16 cellular contexts compared by ENCODE assay signal in the genomic region with DNA sequence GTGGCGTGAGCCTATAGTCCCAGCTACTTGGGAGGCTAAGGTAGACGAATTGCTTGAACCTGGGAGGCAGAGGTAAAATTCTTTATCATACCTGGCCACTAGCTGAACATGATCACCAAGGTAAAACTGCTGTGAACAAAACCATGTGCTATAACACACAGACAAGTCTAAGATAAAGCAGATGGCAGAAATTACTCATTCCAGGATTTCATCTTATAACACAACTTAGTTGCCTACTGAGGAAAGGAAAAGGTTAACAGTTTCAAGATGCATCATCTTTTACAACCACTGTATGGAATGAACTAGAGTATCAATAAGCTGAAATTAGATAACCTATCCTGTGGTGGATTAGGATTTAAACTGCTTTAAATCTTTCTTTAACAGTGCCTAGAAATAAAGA. TPM values are rescaled to one million over a fixed set of nuclear protein-coding genes. Genes with fewer than 3 reads are reported as not detected.
DNase-seq lines count a peak whose midpoint lies in the region; ATAC-seq lines count a peak whose summit lies in the region.
"Had no signal": no experiment of that assay in that cellular context is flagged by ENCODE, and none has a peak within 500 bp of the region (broad histone marks: within the 10 kb centered on the region; RNA-seq: fewer than 3 reads in every experiment).

No MANE protein-coding gene starts in this region.

- no peak overlapping the region for H3K27ac ChIP-seq in caudate nucleus (ENCODE audit: low read depth, low read length)
- H3K27ac ChIP-seq: colonic mucosa, Peyer's patch, thyroid gland had no signal

- H3K36me3 Mint-ChIP-seq in activated T-helper 2 cell treated with anti-CD3 and anti-CD28 coated beads, Interferon-gamma antibody, Interleukin-2, Interleukin-4, amounts not matched to agents 10 μg/mL and 5 μg/mL and 100 μg/mL, durations not matched to agents 14 hours and 24 hours and 36 hours (ENCODE audit: low read depth) = peaks cover 41% of the 10 kb centered on the region

- intact Hi-C loops in activated T-helper 2 cell treated with anti-CD3 and anti-CD28 coated beads, Interferon-gamma antibody, Interleukin-2, Interleukin-4, amounts not matched to agents 10 μg/mL and 5 μg/mL and 100 μg/mL, durations not matched to agents 14 hours and 24 hours and 36 hours (cut with micrococcal nuclease) = loop anchor here (1.0 to 10.0 kb wide), 5 partner anchors 8 to 205 kb away; partner anchors contain the start of gene ARL5A

- no peaks in the 10 kb centered on the region for H3K27me3 Mint-ChIP-seq in activated T-helper 2 cell treated with anti-CD3 and anti-CD28 coated beads, Interferon-gamma antibody, Interleukin-2, Interleukin-4, amounts not matched to agents 10 μg/mL and 5 μg/mL and 100 μg/mL, durations not matched to agents 14 hours and 24 hours and 36 hours (ENCODE audit: low read depth)
- H3K27me3 Mint-ChIP-seq: CD4-positive, alpha-beta T cell; naive thymus-derived CD8-positive, alpha-beta T cell had no signal

- peak overlapping the region; percentile 33 for H3K27ac Mint-ChIP-seq in activated T-helper 2 cell treated with anti-CD3 and anti-CD28 coated beads, Interferon-gamma antibody, Interleukin-2, Interleukin-4, amounts not matched to agents 10 μg/mL and 5 μg/mL and 100 μg/mL, durations not matched to agents 14 hours and 24 hours and 36 hours
- H3K27ac Mint-ChIP-seq: CD4-positive, alpha-beta T cell; naive thymus-derived CD8-positive, alpha-beta T cell had no signal

- peaks cover 38% of the 10 kb centered on the region for H3K4me1 Mint-ChIP-seq in activated T-helper 2 cell treated with anti-CD3 and anti-CD28 coated beads, Interferon-gamma antibody, Interleukin-2, Interleukin-4, amounts not matched to agents 10 μg/mL and 5 μg/mL and 100 μg/mL, durations not matched to agents 14 hours and 24 hours and 36 hours (ENCODE audit: low read depth)

- no peak for DNase-seq in activated T-helper 2 cell treated with anti-CD3 and anti-CD28 coated beads, Interferon-gamma antibody, Interleukin-2, Interleukin-4, amounts not matched to agents 10 μg/mL and 5 μg/mL and 100 μg/mL, durations not matched to agents 14 hours and 24 hours and 36 hours (ENCODE audit: low spot score)
- DNase-seq in effector CD4-positive, alpha-beta T cell = no peak
- DNase-seq in DMS53 treated with DMSO at 0.1 percent for 48 hours (lab: John Stamatoyannopoulos, UW; ENCODE audit: unreplicated experiment) = no peak
- DNase-seq in caudate nucleus (lab: John Stamatoyannopoulos, UW) = no peak
- DNase-seq: activated CD4-positive, alpha-beta T cell treated with anti-CD3 and anti-CD28 coated beads, Interleukin-2, amount 50 U/mL, for 4 hours; CD4-positive, alpha-beta T cell; colonic mucosa; hypothalamus; naive thymus-derived CD8-positive, alpha-beta T cell; NCI-H1105; NCI-H510A treated with DMSO at 0.1 percent for 48 hours; Peyer's patch; thyroid gland had no signal

- ATAC-seq in GM18861 (IDR thresholded peaks at IDR 0.05; ENCODE audit: unreplicated experiment) (peak; percentile 78), GM21447 (IDR thresholded peaks at IDR 0.05; ENCODE audit: unreplicated experiment) (peak; percentile 62), HG03139 (IDR thresholded peaks at IDR 0.05; ENCODE audit: unreplicated experiment) (peak; percentile 59)
- ATAC-seq: naive thymus-derived CD8-positive, alpha-beta T cell had no signal

- no peak overlapping the region for H3K4me3 Mint-ChIP-seq in activated T-helper 2 cell treated with anti-CD3 and anti-CD28 coated beads, Interferon-gamma antibody, Interleukin-2, Interleukin-4, amounts not matched to agents 10 μg/mL and 5 μg/mL and 100 μg/mL, durations not matched to agents 14 hours and 24 hours and 36 hours (ENCODE audit: low read depth)
- H3K4me3 Mint-ChIP-seq: CD4-positive, alpha-beta T cell; naive thymus-derived CD8-positive, alpha-beta T cell had no signal

- H3K9me3 Mint-ChIP-seq in activated T-helper 2 cell treated with anti-CD3 and anti-CD28 coated beads, Interferon-gamma antibody, Interleukin-2, Interleukin-4, amounts not matched to agents 10 μg/mL and 5 μg/mL and 100 μg/mL, durations not matched to agents 14 hours and 24 hours and 36 hours = no peaks in the 10 kb centered on the region
- H3K9me3 Mint-ChIP-seq: CD4-positive, alpha-beta T cell; naive thymus-derived CD8-positive, alpha-beta T cell had no signal

RNA-seq across cellular contexts. Expression of gene ARL5A, which starts 8.3 kb away (rescaled TPM):
- 64.9 and 71.7 TPM in 2 replicates for total RNA-seq in activated T-helper 2 cell treated with anti-CD3 and anti-CD28 coated beads, Interferon-gamma antibody, Interleukin-2, Interleukin-4, amounts not matched to agents 10 μg/mL and 5 μg/mL and 100 μg/mL, durations not matched to agents 14 hours and 24 hours and 36 hours
